In the genomic region with DNA sequence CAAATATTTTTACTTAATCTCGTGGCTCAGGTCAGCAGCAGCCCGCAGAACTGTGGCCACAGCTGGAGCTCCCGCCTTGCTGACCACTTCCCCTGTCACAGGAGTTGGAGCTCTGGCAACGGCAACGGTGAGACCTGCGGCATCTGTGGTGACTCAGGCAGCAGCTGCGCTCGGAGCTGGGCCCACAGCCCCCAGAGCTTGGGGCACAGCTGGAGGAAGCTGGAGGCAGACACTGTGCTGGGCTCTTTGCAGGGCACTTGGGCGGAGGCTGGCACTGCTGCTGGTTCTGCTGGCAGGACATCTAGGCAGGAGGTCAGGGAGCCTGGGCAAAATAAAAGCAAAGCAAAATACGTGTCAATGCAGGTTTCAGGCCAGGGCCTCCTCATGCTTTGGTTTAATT, we compare ENCODE assay signal across 17 cellular contexts. TPM values are rescaled to one million over a fixed set of nuclear protein-coding genes. Genes with fewer than 3 reads are reported as not detected.
A peak's percentile ranks its signal among the peaks of the same experiment; 100 is the strongest.
DNase-seq lines count a peak whose midpoint lies in the region; ATAC-seq and TF ChIP-seq lines count a peak whose summit lies in the region.
"Had no signal": no experiment of that assay in that cellular context is flagged by ENCODE, and none has a peak within 500 bp of the region (broad histone marks: within the 10 kb centered on the region; RNA-seq: fewer than 3 reads in every experiment).

A gene with protein sequence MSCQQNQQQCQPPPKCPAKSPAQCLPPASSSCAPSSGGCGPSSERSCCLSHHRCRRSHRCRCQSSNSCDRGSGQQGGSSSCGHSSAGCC (minus strand): TSS at position 301 of the 400 bp plus-strand sequence. CDS start 0 bp downstream, at position 301.

- H3K4me1 ChIP-seq in mucosa of descending colon (ENCODE audit: low read depth) (no peaks in the 10 kb centered on the region), sigmoid colon (no peaks in the 10 kb centered on the region), prostate gland (replicated peaks) (no peaks in the 10 kb centered on the region)

- intact Hi-C loops in mucosa of descending colon (cut with DNase I, micrococcal nuclease) = no loop called here
- intact Hi-C loops in sigmoid colon (cut with DNase I) = loop anchor here (5.0 kb wide), 1 partner anchor 41 kb away; the partner anchor contains the start of gene LCE3D
- intact Hi-C loops in prostate gland (cut with DNase I) = loop anchor here (5.0 kb wide), 1 partner anchor 46 kb away; no protein-coding TSS in a partner anchor

- peak within 1 kb of the TSS; percentile 19; the same call in 1 of the 2 replicates for H3K27ac Mint-ChIP-seq in HFFc6

- H3K27ac ChIP-seq in sigmoid colon = no peak within 1 kb of the TSS
- H3K27ac ChIP-seq in prostate gland = no peak within 1 kb of the TSS

- no peak for TF ChIP-seq EP300 in sigmoid colon (IDR thresholded peaks at IDR 0.05)

- TF ChIP-seq CTCF in HFFc6 (IDR thresholded peaks at IDR 0.05) (no peak), mucosa of descending colon (IDR thresholded peaks at IDR 0.05) (no peak), sigmoid colon (IDR thresholded peaks at IDR 0.05) (no peak), prostate gland (IDR thresholded peaks at IDR 0.05) (no peak)

- H3K9me3 ChIP-seq in mucosa of descending colon (peaks cover 13% of the 10 kb centered on the region), sigmoid colon (peaks cover 0 to 11% (median 7%) of the 10 kb centered on the region in 4 donors), prostate gland (no peaks in the 10 kb centered on the region)

- H3K9me3 Mint-ChIP-seq in HFFc6 = peaks cover 44% of the 10 kb centered on the region

- no peak within 1 kb of the TSS for H3K4me3 ChIP-seq in mucosa of descending colon
- no peak within 1 kb of the TSS for H3K4me3 ChIP-seq in sigmoid colon
- no peak within 1 kb of the TSS for H3K4me3 ChIP-seq in prostate gland

- peaks cover 4% of the 10 kb centered on the region for H3K27me3 Mint-ChIP-seq in HFFc6 (ENCODE audit: insufficient read depth)

- H3K36me3 Mint-ChIP-seq in HFFc6 (ENCODE audit: low read depth) = peaks cover 11% of the 10 kb centered on the region

- 47 to 62% methylated on average over 10 of the region's 10 CpGs for WGBS in sigmoid colon, 2 donors
- 56% methylated on average over 10 of the region's 10 CpGs for WGBS in prostate gland

- H3K27me3 ChIP-seq in sigmoid colon = peaks cover 0 to 6% (median 0%) of the 10 kb centered on the region in 3 donors
- H3K27me3 ChIP-seq in prostate gland (replicated peaks; ENCODE audit: insufficient read depth) = no peaks in the 10 kb centered on the region

- TF ChIP-seq POLR2A in sigmoid colon (IDR thresholded peaks at IDR 0.05) (no peak), prostate gland (IDR thresholded peaks at IDR 0.05) (no peak)

- ATAC-seq in mucosa of descending colon = no peak
- no peak for ATAC-seq in HG03565 (IDR thresholded peaks at IDR 0.05; ENCODE audit: unreplicated experiment)

- no peaks in the 10 kb centered on the region for H3K4me1 Mint-ChIP-seq in HFFc6 (ENCODE audit: low read depth)

- H3K36me3 ChIP-seq in mucosa of descending colon (ENCODE audit: low read depth) (no peaks in the 10 kb centered on the region), sigmoid colon (no peaks in the 10 kb centered on the region), prostate gland (no peaks in the 10 kb centered on the region)

- DNase-seq in CD1c-positive myeloid dendritic cell (ENCODE audit: extremely low spot score) = peak; percentile 1
- no peak for DNase-seq in HFFc6
- DNase-seq in OCI-M1 (lab: John Stamatoyannopoulos, UW) = peak; percentile 84
- DNase-seq in mucosa of descending colon = peak in 2 of 3 donors; percentile 2 to 46
- DNase-seq in sigmoid colon = no peak
- DNase-seq in C1 segment of cervical spinal cord (lab: John Stamatoyannopoulos, UW) = no peak
- no peak for DNase-seq in prostate gland (ENCODE audit: low spot score)
- DNase-seq: activated CD4-positive, CD25-positive, alpha-beta regulatory T cell; CD4-positive, alpha-beta memory T cell; NCI-H1092; NCI-H524; stimulated activated CD4-positive, alpha-beta T cell treated with anti-CD3 and anti-CD28 coated beads, Interleukin-4, amount 100 ng/mL, for 4 hours; stimulated activated naive CD4-positive, alpha-beta T cell treated with Interleukin-2 at 50 U/mL for 16 hours had no signal

- H3K4me3 Mint-ChIP-seq in HFFc6 = no peak within 1 kb of the TSS
- H3K4me3 Mint-ChIP-seq: CD4-positive, alpha-beta memory T cell had no signal

RNA-seq across cellular contexts. Expression of the gene that starts here (rescaled TPM):
- total RNA-seq in HFFc6 (2021; fragmentation: NEBNext Ultra II Directional; extraction: Animal tissue kit (Norgen Biotek cat#: 25700)) = not detected
- total RNA-seq in mucosa of descending colon (not detected), sigmoid colon (not detected), prostate gland (not detected)
- not detected for polyA plus RNA-seq in sigmoid colon
- total RNA-seq: CD4-positive, alpha-beta memory T cell; dermis microvascular lymphatic vessel endothelial cell; pulmonary artery endothelial cell; SK-MEL-5 had no signal
- polyA plus RNA-seq: CD4-positive, alpha-beta memory T cell had no signal

Comparison
In these comparisons a context has a peak if more than half of its experiments do, and no peak if none do; other contexts are left out.
1. Peak in DNase-seq in mucosa of descending colon; RNA of the gene not detected or under 1 TPM.
2. DNase-seq: peak in CD1c-positive myeloid dendritic cell (single experiment) and OCI-M1 (single experiment); none in HFFc6 (single experiment), sigmoid colon (single experiment), C1 segment of cervical spinal cord (0 of 14) and prostate gland (single experiment).
3. intact Hi-C loops: an anchor here in sigmoid colon (5.0 kb wide) and prostate gland (5.0 kb wide); none called in mucosa of descending colon.